11 cellular contexts compared by ENCODE assay signal in the genomic region with DNA sequence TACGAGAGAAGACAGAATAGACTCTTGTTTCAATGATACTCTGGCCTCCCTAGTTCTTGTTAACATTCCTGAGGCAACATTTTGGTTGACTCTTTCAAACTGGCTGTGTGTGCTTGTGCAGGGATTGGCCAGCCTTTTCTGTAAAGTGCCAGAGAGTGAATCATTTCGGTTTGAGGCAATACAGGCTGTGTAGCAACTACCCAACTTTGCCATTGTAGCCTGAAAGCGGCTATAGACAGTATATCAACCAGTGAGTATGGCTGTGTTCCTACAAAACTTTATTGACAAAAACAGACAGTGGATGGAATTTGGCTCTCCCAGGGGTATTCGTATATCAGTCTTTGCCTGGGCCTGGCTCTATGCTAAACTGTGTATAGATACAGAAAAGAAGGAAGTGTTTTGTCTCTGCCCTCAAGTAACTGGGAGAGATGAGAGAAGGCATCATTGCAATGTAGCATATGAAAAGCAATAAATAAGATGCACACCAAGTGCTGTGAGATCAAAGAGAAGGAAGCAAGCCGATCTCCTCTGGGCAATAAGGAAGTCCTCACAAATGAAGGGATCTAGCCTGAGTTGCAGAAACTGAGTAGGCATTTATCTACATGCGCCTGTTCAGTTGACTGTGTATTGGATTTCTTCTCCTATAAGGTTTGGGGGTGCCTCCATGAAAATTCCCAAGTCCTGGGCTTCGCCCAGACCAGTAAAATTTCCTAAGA.
DNase-seq lines count a peak whose midpoint lies in the region; ATAC-seq, FAIRE-seq and TF ChIP-seq lines count a peak whose summit lies in the region.
"Had no signal": no experiment of that assay in that cellular context is flagged by ENCODE, and none has a peak within 500 bp of the region (broad histone marks: within the 10 kb centered on the region; RNA-seq: fewer than 3 reads in every experiment).

No MANE protein-coding gene starts in this region.

- no peak for TF ChIP-seq CTCF in astrocyte of the spinal cord (IDR thresholded peaks at IDR 0.05; ENCODE audit: low read depth, low read length)
- TF ChIP-seq CTCF in keratinocyte (optimal IDR thresholded peaks at IDR 0.05 in 1 of 3, IDR thresholded peaks at IDR 0.05 in 1 of 3, conservative IDR thresholded peaks at IDR 0.05 in 1 of 3; ENCODE audit: extremely low read depth in 1 of 3, insufficient read depth in 2 of 3, low read length in 3 of 3) = no peak
- no peak for TF ChIP-seq CTCF in upper lobe of right lung (IDR thresholded peaks at IDR 0.05)

- no peaks in the 10 kb centered on the region for H3K27me3 ChIP-seq in keratinocyte (ENCODE audit: control insufficient read depth, extremely low read depth, insufficient read depth, low read length)
- no peaks in the 10 kb centered on the region for H3K27me3 ChIP-seq in upper lobe of right lung

- in situ Hi-C loops in astrocyte of the spinal cord (cut with HindIII; ENCODE audit: low sequenced_read_pairs) = no loop called here

- dilution Hi-C loops in keratinocyte (cut with MboI; ENCODE audit: extremely low pct_ligation_motif_present, low sequenced_read_pairs) = no loop called here

- H3K27ac ChIP-seq in keratinocyte (ENCODE audit: control insufficient read depth, insufficient read depth, low read length) (peak overlapping the region; percentile 97), upper lobe of right lung (no peak overlapping the region)

- H3K79me2 ChIP-seq in keratinocyte (ENCODE audit: control insufficient read depth, insufficient read depth, low read length) = no peaks in the 10 kb centered on the region

- H3K9me3 ChIP-seq in keratinocyte (ENCODE audit: control insufficient read depth, low read depth, low read length) (no peaks in the 10 kb centered on the region), upper lobe of right lung (no peaks in the 10 kb centered on the region)

- no peaks in the 10 kb centered on the region for H3K9me1 ChIP-seq in keratinocyte (ENCODE audit: control insufficient read depth, extremely low read depth, insufficient read depth, low read length)

- peak; percentile 97 for FAIRE-seq in keratinocyte (lab: Jason Lieb, UNC)

- peaks cover 49% of the 10 kb centered on the region for H3K4me1 ChIP-seq in keratinocyte (ENCODE audit: control insufficient read depth, extremely low read depth, insufficient read depth, low read length)
- peaks cover 18% of the 10 kb centered on the region for H3K4me1 ChIP-seq in upper lobe of right lung

- no peak overlapping the region for H3K9ac ChIP-seq in keratinocyte (ENCODE audit: control insufficient read depth, extremely low read depth, insufficient read depth, low read length)

- no peaks in the 10 kb centered on the region for H4K20me1 ChIP-seq in keratinocyte (ENCODE audit: control insufficient read depth, extremely low read depth, insufficient read depth, low read length)

- H3K36me3 ChIP-seq in keratinocyte (ENCODE audit: control insufficient read depth in 2 of 2, extremely low read depth in 1 of 2, insufficient read depth in 2 of 2, low read length in 2 of 2) (no peaks in the 10 kb centered on the region), upper lobe of right lung (no peaks in the 10 kb centered on the region)

- peak overlapping the region; percentile 9 for H2AFZ ChIP-seq in keratinocyte (ENCODE audit: control insufficient read depth, low read length)

- DNase-seq in LHCN-M2 (ENCODE audit: low read depth) (peak; percentile 95), astrocyte of the spinal cord (ENCODE audit: low read depth, low spot score) (peak; percentile 94), keratinocyte (ENCODE audit: low read depth, low spot score) (peak; percentile 73), upper lobe of right lung (no peak), NCI-H524 treated with DMSO at 0.1 percent for 48 hours (lab: John Stamatoyannopoulos, UW) (no peak)
- DNase-seq in NK-92 treated with Interleukin-12 subunit alpha and Interleukin-12 subunit beta, amount 100 ng/mL, for 24 hours (lab: John Stamatoyannopoulos, UW) = no peak
- no peak for DNase-seq in stimulated activated naive CD8-positive, alpha-beta T cell treated with anti-CD3 and anti-CD28 coated beads, Interleukin-15, Interleukin-2, amounts not matched to agents 100 U/mL and 50 U/mL, for 24 hours
- DNase-seq: activated B cell treated with CpG ODN at 0.5 μM for 24 hours, cerebellar nuclear complex, KBM-7, posterior cingulate gyrus had no signal

- ATAC-seq in upper lobe of right lung = peak; percentile 75
- no peak for ATAC-seq in stimulated activated naive CD8-positive, alpha-beta T cell treated with anti-CD3 and anti-CD28 coated beads, Interleukin-15, Interleukin-2, amounts not matched to agents 100 U/mL and 50 U/mL, for 24 hours

- intact Hi-C loops in upper lobe of right lung (cut with DNase I) = no loop called here

- no peak overlapping the region for H3K4me3 ChIP-seq in astrocyte of the spinal cord (ENCODE audit: low read depth, low read length)
- H3K4me3 ChIP-seq in keratinocyte (ENCODE audit: control insufficient read depth in 2 of 3, extremely low read depth in 1 of 3, insufficient read depth in 2 of 3, low read depth in 1 of 3, low read length in 3 of 3) = peak overlapping the region in 1 of 3 experiments; percentile 23
- H3K4me3 ChIP-seq in upper lobe of right lung = no peak overlapping the region

- peak overlapping the region; percentile 84 for H3K4me2 ChIP-seq in keratinocyte (ENCODE audit: control insufficient read depth, extremely low read depth, insufficient read depth, low read depth, low read length)

Comparison
In these comparisons a context has a peak if more than half of its experiments do, and no peak if none do; other contexts are left out.
1. DNase-seq: peak in LHCN-M2 (single experiment), astrocyte of the spinal cord (single experiment) and keratinocyte (single experiment); none in upper lobe of right lung (single experiment), NCI-H524 treated with DMSO at 0.1 percent for 48 hours (single experiment), NK-92 treated with Interleukin-12 subunit alpha and Interleukin-12 subunit beta, amount 100 ng/mL, for 24 hours (single experiment) and stimulated activated naive CD8-positive, alpha-beta T cell treated with anti-CD3 and anti-CD28 coated beads, Interleukin-15, Interleukin-2, amounts not matched to agents 100 U/mL and 50 U/mL, for 24 hours (single experiment).